Comparison of ENCODE assay signal across 8 cellular contexts in the genomic region with DNA sequence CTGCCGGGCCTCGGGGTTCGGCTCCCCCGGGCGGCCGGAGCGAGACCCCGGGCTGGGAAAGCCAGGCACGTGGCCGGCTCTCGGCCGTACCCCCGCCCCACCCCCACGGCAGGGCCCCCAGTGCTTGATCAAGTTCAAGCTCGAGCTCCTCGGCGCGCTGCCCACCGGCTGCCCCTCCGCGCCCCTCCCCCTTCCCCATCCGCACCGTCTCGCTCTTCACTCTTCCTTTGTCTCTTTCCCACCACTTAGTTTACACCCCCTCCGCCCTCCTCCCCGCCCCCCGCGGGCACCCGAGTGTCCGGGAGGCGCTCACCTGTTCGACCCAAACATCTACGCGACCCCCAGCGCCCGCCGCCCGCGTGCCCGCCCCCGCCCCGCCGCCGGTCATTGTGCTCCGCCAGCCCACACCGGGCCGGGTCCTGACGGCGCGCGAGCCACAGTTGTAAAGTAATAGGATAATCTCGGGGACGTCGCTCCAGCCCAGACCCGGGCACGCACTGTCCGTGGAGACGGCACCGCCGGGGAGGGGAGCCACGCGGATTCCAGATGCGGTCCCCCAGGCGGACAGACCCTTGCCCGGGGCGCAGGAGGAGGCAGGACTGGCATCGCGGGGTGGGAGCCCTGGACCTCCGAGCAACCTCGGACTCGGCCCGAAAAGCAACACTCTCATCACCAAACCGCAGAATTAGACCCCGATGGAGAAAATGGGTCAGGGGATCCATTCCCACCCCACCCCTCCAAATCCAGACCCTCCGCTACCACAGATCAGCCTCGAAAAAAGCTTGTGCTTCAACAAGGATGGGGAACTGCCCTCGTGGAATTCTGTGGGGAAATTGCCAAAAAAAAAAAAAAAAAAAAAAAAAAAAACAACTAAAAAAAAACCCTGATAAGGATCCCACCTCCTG.
DNase-seq lines count a peak whose midpoint lies in the region; ATAC-seq and TF ChIP-seq lines count a peak whose summit lies in the region.

No MANE protein-coding gene starts in this region.

- peaks cover 0 to 21% (median 0%) of the 10 kb centered on the region in 7 donors for H3K27me3 ChIP-seq in spleen (replicated peaks in 1 of 7)

- peaks cover 31 to 75% (median 52%) of the 10 kb centered on the region in 6 donors for H3K4me1 ChIP-seq in spleen

- H3K4me3 ChIP-seq in spleen, result peak overlapping the region; percentile 50 to 86 (median 70)

- H3K27ac ChIP-seq in RWPE1, result peak overlapping the region; percentile 83
- H3K27ac ChIP-seq in spleen, result peak overlapping the region; percentile 74 to 88 (median 84)

- POLR2A ChIA-PET in RWPE1 (lab: Yijun Ruan, JAX; ENCODE audit: low non-redundant PET), result no interaction called here

- 1 to 2% (median 1%) methylated on average over 52 to 77 of the region's 77 CpGs for WGBS in spleen, 5 donors

- intact Hi-C loops in spleen (cut with DNase I; ENCODE audit: low total_unique reads), result no loop called here

- no peak for ATAC-seq in HG03097 (IDR thresholded peaks at IDR 0.05; ENCODE audit: low FRiP score, unreplicated experiment)

- DNase-seq in NCI-H345 (lab: John Stamatoyannopoulos, UW) (peak; percentile 57), NCI-H345 treated with DMSO at 0.1 percent for 48 hours (lab: John Stamatoyannopoulos, UW; ENCODE audit: unreplicated experiment) (no peak), RWPE1 (ENCODE audit: low spot score) (no peak), astrocyte of the hippocampus (ENCODE audit: low read depth, low spot score) (peak; percentile 62), iPS-NIHi11 (ENCODE audit: low spot score) (peak; percentile 48), spleen (peak; percentile 88), NOMO-1 treated with dmso at 0.1 percent for 144 hours (lab: John Stamatoyannopoulos, UW; ENCODE audit: unreplicated experiment) (no peak)

- no peaks in the 10 kb centered on the region for H3K9me3 ChIP-seq in spleen

- CTCF ChIA-PET in RWPE1 (lab: Yijun Ruan, JAX), result interaction anchor here (0.6 to 2.1 kb wide), 26 partner anchors 10 to 776 kb away, joined by 3 to 22 read pairs (median 4); no protein-coding TSS in a partner anchor

- TF ChIP-seq CTCF in RWPE1 (conservative IDR thresholded peaks at IDR 0.05; ENCODE audit: low read depth), result no peak
- TF ChIP-seq CTCF in spleen (IDR thresholded peaks at IDR 0.05 in 8 of 11, conservative IDR thresholded peaks at IDR 0.05 in 3 of 11), result no peak

- TF ChIP-seq POLR2A in spleen (IDR thresholded peaks at IDR 0.05), result no peak

- no peaks in the 10 kb centered on the region for H3K36me3 ChIP-seq in spleen

Comparison
In these comparisons a context has a peak if more than half of its experiments do, and no peak if none do; other contexts are left out.
1. DNase-seq: peak in NCI-H345 (single experiment), astrocyte of the hippocampus (single experiment), iPS-NIHi11 (single experiment) and spleen (single experiment); none in NCI-H345 treated with DMSO at 0.1 percent for 48 hours (single experiment), RWPE1 (single experiment) and NOMO-1 treated with dmso at 0.1 percent for 144 hours (single experiment).